Comparison of ENCODE assay signal across 10 cellular contexts in genomic region chr20:41050361-41051019, GRCh38. TPM values are rescaled to one million over a fixed set of nuclear protein-coding genes. Genes with fewer than 3 reads are reported as not detected.
DNase-seq lines count a peak whose midpoint lies in the region; TF ChIP-seq lines count a peak whose summit lies in the region.
"Had no signal": no experiment of that assay in that cellular context is flagged by ENCODE, and none has a peak within 500 bp of the region (broad histone marks: within the 10 kb centered on the region; RNA-seq: fewer than 3 reads in every experiment).

No MANE protein-coding gene starts in this region.

- no peak for TF ChIP-seq POLR2A in thyroid gland (IDR thresholded peaks at IDR 0.05)

- peaks cover 21 to 69% of the 10 kb centered on the region in 2 experiments; a peak in 3 of 4 replicates for H3K4me1 ChIP-seq in SK-N-SH (ENCODE audit: control insufficient read depth in 1 of 2, insufficient read depth in 2 of 2, low read depth in 1 of 2, low read length in 1 of 2)
- peaks cover 88 to 94% of the 10 kb centered on the region in 2 donors for H3K4me1 ChIP-seq in thyroid gland
- peaks cover 46% of the 10 kb centered on the region for H3K4me1 ChIP-seq in effector memory CD4-positive, alpha-beta T cell (ENCODE audit: control insufficient read depth, insufficient read depth, low read length, poor library complexity, severe bottlenecking)

- no peak for TF ChIP-seq RAD21 in SK-N-SH (IDR thresholded peaks at IDR 0.05; ENCODE audit: low read length)

- H3K9me3 Mint-ChIP-seq in activated naive CD4-positive, alpha-beta T cell treated with anti-CD3 and anti-CD28 coated beads for 36 hours: no peaks in the 10 kb centered on the region

- TF ChIP-seq EP300 in SK-N-SH (IDR thresholded peaks at IDR 0.05; ENCODE audit: borderline replicate concordance in 1 of 2, low read depth in 1 of 2, low read length in 1 of 2): no peak

- H3K4me1 Mint-ChIP-seq in activated naive CD4-positive, alpha-beta T cell treated with anti-CD3 and anti-CD28 coated beads for 36 hours (ENCODE audit: low read depth): peaks cover 91% of the 10 kb centered on the region

- H3F3A ChIP-seq in SK-N-SH (replicated peaks; ENCODE audit: insufficient read depth): peaks cover 16% of the 10 kb centered on the region

- H3K9ac ChIP-seq in SK-N-SH: no peak overlapping the region

- no peak for DNase-seq in activated naive CD4-positive, alpha-beta T cell treated with anti-CD3 and anti-CD28 coated beads for 36 hours
- no peak for DNase-seq in activated naive CD4-positive, alpha-beta T cell treated with anti-CD3 and anti-CD28 coated beads, Interleukin-2, amount 50 U/mL, for 16 hours
- DNase-seq in SK-N-SH: no peak
- peak; percentile 85 for DNase-seq in fibroblast of the aortic adventitia (ENCODE audit: low read depth)
- peak; percentile 45 to 49 for DNase-seq in thyroid gland
- no peak for DNase-seq in NCI-H1048 (lab: John Stamatoyannopoulos, UW)
- DNase-seq in H7: no peak
- no peak for DNase-seq in effector memory CD4-positive, alpha-beta T cell
- DNase-seq: activated CD4-positive, alpha-beta T cell treated with anti-CD3 and anti-CD28 coated beads for 48 hours; endodermal cell had no signal

- TF ChIP-seq CTCF in SK-N-SH (IDR thresholded peaks at IDR 0.05) (no peak), fibroblast of the aortic adventitia (IDR thresholded peaks at IDR 0.05; ENCODE audit: insufficient read depth, low read length) (no peak), thyroid gland (IDR thresholded peaks at IDR 0.05) (no peak)

- H2AFZ ChIP-seq in SK-N-SH (ENCODE audit: low read depth): no peak overlapping the region

- peaks cover 100% of the 10 kb centered on the region for H3K79me2 ChIP-seq in SK-N-SH (ENCODE audit: insufficient read depth)

- WGBS in SK-N-SH (ENCODE audit: low lambda C conversion rate): 21% methylated on average over 1 of the region's 1 CpG
- 3 to 18% methylated on average over 1 of the region's 1 CpG for WGBS in thyroid gland, 2 donors

- CTCF ChIA-PET in activated naive CD4-positive, alpha-beta T cell treated with anti-CD3 and anti-CD28 coated beads for 36 hours (lab: Charles Lee): interaction anchor here (0.9 to 2.7 kb wide), 3 partner anchors 22 to 93 kb away, joined by 3 to 12 read pairs (median 3); no protein-coding TSS in a partner anchor
- CTCF ChIA-PET in SK-N-SH (lab: Yijun Ruan, JAX): interaction anchor here (1.0 to 2.7 kb wide), 3 partner anchors 10 to 82 kb away, joined by 3 to 11 read pairs (median 4); no protein-coding TSS in a partner anchor

- POLR2A ChIA-PET in SK-N-SH (lab: Yijun Ruan, JAX): no interaction called here

- H3K9me3 ChIP-seq in SK-N-SH (no peaks in the 10 kb centered on the region), thyroid gland (no peaks in the 10 kb centered on the region)
- no peaks in the 10 kb centered on the region for H3K9me3 ChIP-seq in effector memory CD4-positive, alpha-beta T cell (ENCODE audit: control insufficient read depth, low read length)

- H3K4me2 ChIP-seq in SK-N-SH: peak overlapping the region; percentile 58

- H3K9me2 ChIP-seq in SK-N-SH: no peaks in the 10 kb centered on the region

- H3K36me3 ChIP-seq in SK-N-SH (replicated peaks in 1 of 2; ENCODE audit: control insufficient read depth in 1 of 2, insufficient read depth in 2 of 2, low read length in 1 of 2): peaks cover 2 to 12% of the 10 kb centered on the region in 2 experiments
- no peaks in the 10 kb centered on the region for H3K36me3 ChIP-seq in thyroid gland
- H3K36me3 ChIP-seq in H7 (replicated peaks; ENCODE audit: control insufficient read depth, insufficient read depth, low read length): no peaks in the 10 kb centered on the region
- no peaks in the 10 kb centered on the region for H3K36me3 ChIP-seq in effector memory CD4-positive, alpha-beta T cell (ENCODE audit: control insufficient read depth, insufficient read depth, low read length)

- no peak overlapping the region for H3K4me3 ChIP-seq in SK-N-SH (ENCODE audit: low read depth in 2 of 2, low read length in 1 of 2)
- H3K4me3 ChIP-seq in fibroblast of the aortic adventitia (ENCODE audit: low read depth, low read length): no peak overlapping the region
- H3K4me3 ChIP-seq in thyroid gland (replicated peaks in 1 of 3): no peak overlapping the region
- no peak overlapping the region for H3K4me3 ChIP-seq in H7 (ENCODE audit: insufficient read depth, low read depth, low read length)
- no peak overlapping the region for H3K4me3 ChIP-seq in effector memory CD4-positive, alpha-beta T cell (ENCODE audit: insufficient read depth, low read depth, low read length, poor library complexity, severe bottlenecking)

- no peaks in the 10 kb centered on the region for H3K27me3 Mint-ChIP-seq in activated naive CD4-positive, alpha-beta T cell treated with anti-CD3 and anti-CD28 coated beads for 36 hours (ENCODE audit: low read depth)

- H3K27me3 ChIP-seq in SK-N-SH (ENCODE audit: insufficient read depth) (no peaks in the 10 kb centered on the region), thyroid gland (no peaks in the 10 kb centered on the region), H7 (ENCODE audit: control insufficient read depth, insufficient read depth, low read length) (no peaks in the 10 kb centered on the region)
- no peaks in the 10 kb centered on the region for H3K27me3 ChIP-seq in effector memory CD4-positive, alpha-beta T cell (replicated peaks; ENCODE audit: control insufficient read depth, insufficient read depth, low read length, poor library complexity, severe bottlenecking)

- H3K36me3 Mint-ChIP-seq in activated naive CD4-positive, alpha-beta T cell treated with anti-CD3 and anti-CD28 coated beads for 36 hours (ENCODE audit: low read depth): peaks cover 16% of the 10 kb centered on the region

- H4K20me1 ChIP-seq in SK-N-SH (ENCODE audit: insufficient read depth): peaks cover 100% of the 10 kb centered on the region

- H3K27ac ChIP-seq in SK-N-SH (ENCODE audit: low read depth in 2 of 2, low read length in 1 of 2) (peak overlapping the region; percentile 61 to 67; a peak in 3 of 4 replicates), thyroid gland (peak overlapping the region; percentile 4 to 80 (median 71))
- H3K27ac ChIP-seq in effector memory CD4-positive, alpha-beta T cell (ENCODE audit: insufficient read depth, low read length, poor library complexity, severe bottlenecking): no peak overlapping the region

- intact Hi-C loops in activated naive CD4-positive, alpha-beta T cell treated with anti-CD3 and anti-CD28 coated beads for 36 hours (cut with micrococcal nuclease): no loop called here
- intact Hi-C loops in thyroid gland (cut with DNase I): no loop called here

- H3K4me3 Mint-ChIP-seq in activated naive CD4-positive, alpha-beta T cell treated with anti-CD3 and anti-CD28 coated beads for 36 hours: no peak overlapping the region
- H3K4me3 Mint-ChIP-seq: endodermal cell had no signal

- H3K27ac Mint-ChIP-seq in activated naive CD4-positive, alpha-beta T cell treated with anti-CD3 and anti-CD28 coated beads for 36 hours: peak overlapping the region; percentile 15
- H3K27ac Mint-ChIP-seq: endodermal cell had no signal

TF ChIP-seq in SK-N-SH, 30 proteins besides CTCF, POLR2A, EP300 and RAD21 (continues in another document):
- TF ChIP-seq FOSL2 (IDR thresholded peaks at IDR 0.05; ENCODE audit: borderline replicate concordance, low read depth): no peak
- TF ChIP-seq MEF2A (IDR thresholded peaks at IDR 0.05; ENCODE audit: borderline replicate concordance, low read depth): no peak
- peak; percentile 14; the same call in 1 of the 2 replicates for TF ChIP-seq NFIC (IDR thresholded peaks at IDR 0.05; ENCODE audit: borderline replicate concordance)
- TF ChIP-seq, protein P1, sequence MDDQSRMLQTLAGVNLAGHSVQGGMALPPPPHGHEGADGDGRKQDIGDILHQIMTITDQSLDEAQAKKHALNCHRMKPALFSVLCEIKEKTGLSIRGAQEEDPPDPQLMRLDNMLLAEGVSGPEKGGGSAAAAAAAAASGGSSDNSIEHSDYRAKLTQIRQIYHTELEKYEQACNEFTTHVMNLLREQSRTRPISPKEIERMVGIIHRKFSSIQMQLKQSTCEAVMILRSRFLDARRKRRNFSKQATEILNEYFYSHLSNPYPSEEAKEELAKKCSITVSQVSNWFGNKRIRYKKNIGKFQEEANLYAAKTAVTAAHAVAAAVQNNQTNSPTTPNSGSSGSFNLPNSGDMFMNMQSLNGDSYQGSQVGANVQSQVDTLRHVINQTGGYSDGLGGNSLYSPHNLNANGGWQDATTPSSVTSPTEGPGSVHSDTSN (IDR thresholded peaks at IDR 0.05): no peak
- TF ChIP-seq SMC3 (IDR thresholded peaks at IDR 0.05; ENCODE audit: low read depth, low read length): no peak
- TF ChIP-seq, protein P2, sequence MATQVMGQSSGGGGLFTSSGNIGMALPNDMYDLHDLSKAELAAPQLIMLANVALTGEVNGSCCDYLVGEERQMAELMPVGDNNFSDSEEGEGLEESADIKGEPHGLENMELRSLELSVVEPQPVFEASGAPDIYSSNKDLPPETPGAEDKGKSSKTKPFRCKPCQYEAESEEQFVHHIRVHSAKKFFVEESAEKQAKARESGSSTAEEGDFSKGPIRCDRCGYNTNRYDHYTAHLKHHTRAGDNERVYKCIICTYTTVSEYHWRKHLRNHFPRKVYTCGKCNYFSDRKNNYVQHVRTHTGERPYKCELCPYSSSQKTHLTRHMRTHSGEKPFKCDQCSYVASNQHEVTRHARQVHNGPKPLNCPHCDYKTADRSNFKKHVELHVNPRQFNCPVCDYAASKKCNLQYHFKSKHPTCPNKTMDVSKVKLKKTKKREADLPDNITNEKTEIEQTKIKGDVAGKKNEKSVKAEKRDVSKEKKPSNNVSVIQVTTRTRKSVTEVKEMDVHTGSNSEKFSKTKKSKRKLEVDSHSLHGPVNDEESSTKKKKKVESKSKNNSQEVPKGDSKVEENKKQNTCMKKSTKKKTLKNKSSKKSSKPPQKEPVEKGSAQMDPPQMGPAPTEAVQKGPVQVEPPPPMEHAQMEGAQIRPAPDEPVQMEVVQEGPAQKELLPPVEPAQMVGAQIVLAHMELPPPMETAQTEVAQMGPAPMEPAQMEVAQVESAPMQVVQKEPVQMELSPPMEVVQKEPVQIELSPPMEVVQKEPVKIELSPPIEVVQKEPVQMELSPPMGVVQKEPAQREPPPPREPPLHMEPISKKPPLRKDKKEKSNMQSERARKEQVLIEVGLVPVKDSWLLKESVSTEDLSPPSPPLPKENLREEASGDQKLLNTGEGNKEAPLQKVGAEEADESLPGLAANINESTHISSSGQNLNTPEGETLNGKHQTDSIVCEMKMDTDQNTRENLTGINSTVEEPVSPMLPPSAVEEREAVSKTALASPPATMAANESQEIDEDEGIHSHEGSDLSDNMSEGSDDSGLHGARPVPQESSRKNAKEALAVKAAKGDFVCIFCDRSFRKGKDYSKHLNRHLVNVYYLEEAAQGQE (IDR thresholded peaks at IDR 0.05; ENCODE audit: low read depth, low read length): no peak

RNA-seq across cellular contexts. Expression of gene TOP1, which starts 21.9 kb away (rescaled TPM):
- 10 to 100 TPM; 91.7 to 92.6 TPM for total RNA-seq in activated naive CD4-positive, alpha-beta T cell treated with anti-CD3 and anti-CD28 coated beads for 36 hours
- 8.9 and 11.9 TPM in 2 replicates for polyA plus RNA-seq in SK-N-SH (2012; rRNA removed)
- polyA plus RNA-seq in SK-N-SH (2012; cell fraction: cytosol; rRNA removed): 16.8 and 20.3 TPM in 2 replicates
- polyA plus RNA-seq in SK-N-SH (2012; cell fraction: nucleus; rRNA removed): 9.4 and 16.9 TPM in 2 replicates
- total RNA-seq in fibroblast of the aortic adventitia (ENCODE audit: low replicate concordance) (8.3 and 12.0 TPM in 2 replicates), thyroid gland (10 to 100 TPM; 31.3 to 46.3 (median 41.4) TPM)
- total RNA-seq in H7 (2014; rRNA removed; shearing (Covaris generic)): 16.0 and 22.9 TPM in 2 replicates

Comparison
In these comparisons a context has a peak if more than half of its experiments do, and no peak if none do; other contexts are left out.
1. DNase-seq: peak in fibroblast of the aortic adventitia (single experiment) and thyroid gland (2 of 2); none in activated naive CD4-positive, alpha-beta T cell treated with anti-CD3 and anti-CD28 coated beads for 36 hours (single experiment), activated naive CD4-positive, alpha-beta T cell treated with anti-CD3 and anti-CD28 coated beads, Interleukin-2, amount 50 U/mL, for 16 hours (single experiment), SK-N-SH (single experiment), NCI-H1048 (single experiment), H7 (single experiment) and effector memory CD4-positive, alpha-beta T cell (0 of 3).